ENCODE assay signal across 6 cellular contexts in the genomic region with DNA sequence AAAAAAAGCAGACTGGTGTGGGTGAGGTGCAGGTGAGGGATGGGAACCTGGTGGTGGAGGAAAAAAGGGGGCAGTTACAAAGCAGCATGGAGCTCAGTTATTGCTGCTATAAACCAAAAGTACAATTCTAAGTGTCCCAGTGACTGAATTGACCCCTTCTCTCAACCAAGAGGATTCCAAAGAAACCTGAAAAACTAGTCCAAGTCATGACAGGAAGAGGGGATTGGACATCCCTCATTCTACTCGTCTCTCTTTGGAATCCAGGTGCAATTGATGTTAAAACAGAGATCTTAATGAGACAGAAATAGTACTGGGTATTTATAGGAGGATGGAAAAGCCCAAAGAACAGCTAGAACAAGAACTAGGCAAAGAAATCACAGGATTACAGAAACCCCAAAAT.
"Had no signal": no experiment of that assay in that cellular context is flagged by ENCODE, and none has a peak within 500 bp of the region (broad histone marks: within the 10 kb centered on the region; RNA-seq: fewer than 3 reads in every experiment).

No MANE protein-coding gene starts in this region.

- H2AFZ ChIP-seq: GM23248 had no signal

- H3K27ac Mint-ChIP-seq: H9 had no signal

- H3K9ac ChIP-seq: GM23248 had no signal

- H3K4me3 ChIP-seq: GM23248, K562 had no signal

- H3K27ac ChIP-seq: GM23248 had no signal

- H3K4me3 Mint-ChIP-seq: H9 had no signal

- DNase-seq: GM23248, H9, HCEC 1CT, IMR-90, KG1 had no signal

- ATAC-seq: K562 had no signal
